In the genomic region with DNA sequence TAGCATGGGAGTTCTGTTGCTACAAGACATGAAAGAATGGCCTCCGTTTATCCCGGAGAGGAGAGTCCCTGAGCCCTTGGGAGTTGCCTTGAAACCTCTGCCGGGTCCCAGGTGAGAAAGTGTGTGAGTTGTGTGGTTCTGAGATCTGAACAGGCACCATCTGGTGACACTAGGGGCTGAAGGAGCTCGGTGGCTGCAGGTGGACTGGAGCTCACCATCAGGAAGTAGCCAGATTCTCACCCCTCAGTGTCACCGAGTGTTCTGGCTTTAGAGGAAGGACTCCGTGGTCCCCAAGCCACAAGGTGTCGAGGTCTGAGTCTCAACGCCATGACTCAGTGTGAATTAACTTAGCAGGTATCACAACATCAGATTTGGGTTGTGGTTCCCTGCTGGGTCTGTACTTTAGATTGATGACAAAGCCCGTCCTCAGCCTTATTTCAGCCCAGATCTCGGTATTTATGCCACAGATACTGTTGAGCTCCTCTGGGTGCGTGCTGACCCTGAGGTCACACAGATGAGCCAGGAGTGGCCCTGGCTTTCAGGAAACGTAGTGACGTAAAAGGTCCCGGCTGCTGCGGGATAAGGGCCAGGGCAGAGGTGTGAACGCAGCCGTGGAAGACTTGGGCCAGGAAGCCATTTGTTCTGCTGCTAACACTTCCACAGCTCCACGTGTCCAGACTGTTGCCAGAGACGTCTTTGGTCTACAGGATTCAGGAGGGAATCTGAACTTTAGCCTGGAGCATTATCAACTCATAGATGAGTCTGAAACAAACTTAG, we compare ENCODE assay signal across 1 cellular context.
TF ChIP-seq lines count a peak whose summit lies in the region.

No MANE protein-coding gene starts in this region.

TF ChIP-seq in IMR-90, 13 proteins besides CTCF, POLR2A, EP300 and RAD21 (continued from another document):
- TF ChIP-seq, protein P1, sequence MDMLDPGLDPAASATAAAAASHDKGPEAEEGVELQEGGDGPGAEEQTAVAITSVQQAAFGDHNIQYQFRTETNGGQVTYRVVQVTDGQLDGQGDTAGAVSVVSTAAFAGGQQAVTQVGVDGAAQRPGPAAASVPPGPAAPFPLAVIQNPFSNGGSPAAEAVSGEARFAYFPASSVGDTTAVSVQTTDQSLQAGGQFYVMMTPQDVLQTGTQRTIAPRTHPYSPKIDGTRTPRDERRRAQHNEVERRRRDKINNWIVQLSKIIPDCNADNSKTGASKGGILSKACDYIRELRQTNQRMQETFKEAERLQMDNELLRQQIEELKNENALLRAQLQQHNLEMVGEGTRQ (IDR thresholded peaks at IDR 0.05; ENCODE audit: low read depth, low read length): no peak
- TF ChIP-seq CHD1 (IDR thresholded peaks at IDR 0.05; ENCODE audit: low read depth, low read length): no peak
